Comparison of ENCODE assay signal across 9 cellular contexts in genomic region chr4:7828011-7828720, GRCh38.
A peak's percentile ranks its signal among the peaks of the same experiment; 100 is the strongest.
DNase-seq lines count a peak whose midpoint lies in the region; ATAC-seq, FAIRE-seq and TF ChIP-seq lines count a peak whose summit lies in the region.
"Had no signal": no experiment of that assay in that cellular context is flagged by ENCODE, and none has a peak within 500 bp of the region (broad histone marks: within the 10 kb centered on the region; RNA-seq: fewer than 3 reads in every experiment).

No MANE protein-coding gene starts in this region.

- ATAC-seq in HG03025 (IDR thresholded peaks at IDR 0.05; ENCODE audit: low FRiP score, unreplicated experiment): no peak

- FAIRE-seq in small intestine (lab: Jason Lieb, UNC): no peak

- H3K14ac ChIP-seq in H9 (ENCODE audit: insufficient read depth, low read length): no peak overlapping the region

- peaks cover 0 to 8% of the 10 kb centered on the region in 2 experiments; a peak in 2 of 5 replicates for H3K9me3 Mint-ChIP-seq in H9

- no peak overlapping the region for H4K5ac ChIP-seq in H9 (ENCODE audit: insufficient read length, low read depth, low read length)

- no peak overlapping the region for H3K4ac ChIP-seq in H9 (ENCODE audit: low read depth, low read length)

- no peak overlapping the region for H3K23ac ChIP-seq in H9 (ENCODE audit: insufficient read length, low read depth, low read length)

- CTCF ChIA-PET in SK-N-SH (lab: Yijun Ruan, JAX): interaction anchor here (0.9 to 17.8 kb wide), 3 partner anchors 12 to 23 kb away, joined by 3 to 228 read pairs (median 6); no protein-coding TSS in a partner anchor

- no peak overlapping the region for H4K91ac ChIP-seq in H9 (ENCODE audit: insufficient read length, low read depth, low read length)

- H3K9me2 ChIP-seq in SK-N-SH: no peaks in the 10 kb centered on the region

- no peak overlapping the region for H3K4me2 ChIP-seq in H9 (ENCODE audit: insufficient read depth, insufficient read length, low read length)
- peak overlapping the region; percentile 55; the same call in 1 of the 2 replicates for H3K4me2 ChIP-seq in SK-N-SH

- TF ChIP-seq EP300 in SK-N-SH (IDR thresholded peaks at IDR 0.05; ENCODE audit: borderline replicate concordance in 1 of 2, low read depth in 1 of 2, low read length in 1 of 2): peak; percentile 60 to 79; a peak in 2 of 4 replicates

- no peak overlapping the region for H2BK15ac ChIP-seq in H9 (ENCODE audit: low read depth, low read length)

- TF ChIP-seq CTCF in H9 (conservative IDR thresholded peaks at IDR 0.05) (no peak), SK-N-SH (IDR thresholded peaks at IDR 0.05) (no peak), right atrium auricular region (IDR thresholded peaks at IDR 0.05) (no peak), WERI-Rb-1 (IDR thresholded peaks at IDR 0.05; ENCODE audit: low read depth, low read length) (no peak)

- peak overlapping the region; percentile 55 to 68 (median 68); a peak in 4 of 7 replicates for H3K27ac Mint-ChIP-seq in H9

- no CpG with 5 or more reads among the region's 13 CpGs for WGBS in H9 (ENCODE audit: extremely low coverage, insufficient read length, low lambda C conversion rate)
- WGBS in SK-N-SH (ENCODE audit: low lambda C conversion rate): 34% methylated on average over 12 of the region's 13 CpGs
- 45 to 79% (median 64%) methylated on average over 13 of the region's 13 CpGs for WGBS in small intestine, 3 donors

- no peaks in the 10 kb centered on the region for H3K27me3 Mint-ChIP-seq in H9 (ENCODE audit: low read depth)

- H3K36me3 Mint-ChIP-seq in H9 (ENCODE audit: insufficient read depth in 1 of 3, low read depth in 3 of 3): peaks cover 10 to 28% (median 18%) of the 10 kb centered on the region in 3 experiments

- H3K9ac ChIP-seq in H9 (ENCODE audit: extremely low read depth, insufficient read length, low read length) (no peak overlapping the region), SK-N-SH (peak overlapping the region; percentile 67), adipocyte (ENCODE audit: low read length) (peak overlapping the region; percentile 40)

- H4K8ac ChIP-seq in H9 (replicated peaks; ENCODE audit: insufficient read length, low read depth, low read length): no peak overlapping the region

- POLR2A ChIA-PET in SK-N-SH (lab: Yijun Ruan, JAX): no interaction called here

- no peaks in the 10 kb centered on the region for H3K79me1 ChIP-seq in H9 (ENCODE audit: insufficient read depth, low read depth, low read length, poor library complexity, severe bottlenecking)

- no peak overlapping the region for H2BK12ac ChIP-seq in H9 (ENCODE audit: insufficient read length, low read depth, low read length)

- H2AFZ ChIP-seq in H9 (ENCODE audit: low read length): no peak overlapping the region
- H2AFZ ChIP-seq in SK-N-SH (ENCODE audit: low read depth): no peak overlapping the region

- DNase-seq in H9: no peak
- DNase-seq in SK-N-SH: peak; percentile 38
- DNase-seq in adipocyte (ENCODE audit: low read depth): peak; percentile 98
- DNase-seq in right atrium auricular region (ENCODE audit: low spot score): peak; percentile 88
- peak; percentile 65 for DNase-seq in small intestine
- no peak for DNase-seq in effector CD8-positive, alpha-beta T cell (lab: John Stamatoyannopoulos, UW)
- no peak for DNase-seq in WERI-Rb-1

- H3K18ac ChIP-seq in H9 (ENCODE audit: insufficient read length, low read depth, low read length): no peak overlapping the region

- peaks cover 48 to 51% of the 10 kb centered on the region in 2 experiments for H3K4me1 Mint-ChIP-seq in H9

- H3K56ac ChIP-seq in H9 (ENCODE audit: insufficient read length, low read depth, low read length): no peak overlapping the region

- H3K27ac ChIP-seq in H9 (ENCODE audit: insufficient read length, low read depth, low read length) (no peak overlapping the region), SK-N-SH (ENCODE audit: low read depth in 2 of 2, low read length in 1 of 2) (peak overlapping the region; percentile 80 to 99), right atrium auricular region (peak overlapping the region; percentile 75 to 84), small intestine (ENCODE audit: low read depth in 1 of 2, low read length in 1 of 2) (peak overlapping the region; percentile 83 to 90), WERI-Rb-1 (no peak overlapping the region)
- H3K27ac ChIP-seq: VCaP had no signal

- H3K23me2 ChIP-seq in H9 (ENCODE audit: insufficient read length, low read depth, low read length, poor library complexity, severe bottlenecking): no peaks in the 10 kb centered on the region

- peaks cover 60% of the 10 kb centered on the region for H3F3A ChIP-seq in SK-N-SH (replicated peaks; ENCODE audit: insufficient read depth)

- H4K20me1 ChIP-seq in H9 (ENCODE audit: control insufficient read depth, insufficient read depth, insufficient read length) (no peaks in the 10 kb centered on the region), SK-N-SH (ENCODE audit: insufficient read depth) (no peaks in the 10 kb centered on the region)

- H3K4me1 ChIP-seq in H9 (ENCODE audit: insufficient read depth, low read length) (peaks cover 6% of the 10 kb centered on the region; the same call in 1 of the 2 replicates), SK-N-SH (ENCODE audit: control insufficient read depth in 1 of 2, insufficient read depth in 2 of 2, low read depth in 1 of 2, low read length in 1 of 2) (peaks cover 46 to 62% of the 10 kb centered on the region in 2 experiments), adipocyte (ENCODE audit: control insufficient read depth, insufficient read depth, low read length) (peaks cover 33% of the 10 kb centered on the region), right atrium auricular region (peaks cover 0 to 59% of the 10 kb centered on the region in 2 donors), small intestine (ENCODE audit: control insufficient read depth in 2 of 2, insufficient read depth in 1 of 2, low read depth in 1 of 2, low read length in 1 of 2) (peaks cover 0 to 14% of the 10 kb centered on the region in 2 donors)

- H3K36me3 ChIP-seq in SK-N-SH (replicated peaks in 1 of 2; ENCODE audit: control insufficient read depth in 1 of 2, insufficient read depth in 2 of 2, low read length in 1 of 2): peaks cover 42 to 70% of the 10 kb centered on the region in 2 experiments
- H3K36me3 ChIP-seq in adipocyte (ENCODE audit: control insufficient read depth, insufficient read depth, low read length, severe bottlenecking): peaks cover 39% of the 10 kb centered on the region
- peaks cover 4% of the 10 kb centered on the region for H3K36me3 ChIP-seq in right atrium auricular region
- peaks cover 0 to 3% of the 10 kb centered on the region in 2 donors for H3K36me3 ChIP-seq in small intestine (ENCODE audit: control insufficient read depth in 2 of 2, insufficient read depth in 2 of 2, low read length in 2 of 2)
- H3K36me3 ChIP-seq in WERI-Rb-1: peaks cover 4% of the 10 kb centered on the region

- H2BK20ac ChIP-seq in H9 (ENCODE audit: low read depth, low read length, poor library complexity, severe bottlenecking): no peak overlapping the region

- H3T11ph ChIP-seq in H9 (ENCODE audit: low read length): no peak overlapping the region

- no peak for TF ChIP-seq RAD21 in SK-N-SH (IDR thresholded peaks at IDR 0.05; ENCODE audit: low read length)

- H2BK5ac ChIP-seq in H9 (ENCODE audit: insufficient read length, low read length): no peak overlapping the region

- no peak overlapping the region for H2AK5ac ChIP-seq in H9 (ENCODE audit: insufficient read length, low read length)

- H2BK120ac ChIP-seq in H9 (ENCODE audit: low read depth, low read length, poor library complexity, severe bottlenecking): no peak overlapping the region

- H3K79me2 ChIP-seq in H9 (ENCODE audit: insufficient read depth, low read length) (0 out of 2 replicates have a peak, but pooled peaks cover 1% of the 10 kb centered on the region), SK-N-SH (ENCODE audit: insufficient read depth) (peaks cover 97% of the 10 kb centered on the region)

- H3K4me3 ChIP-seq in SK-N-SH (ENCODE audit: low read depth in 2 of 2, low read length in 1 of 2) (no peak overlapping the region), adipocyte (ENCODE audit: low read length) (peak overlapping the region; percentile 21), right atrium auricular region (no peak overlapping the region), small intestine (ENCODE audit: low read depth in 1 of 2, low read length in 2 of 2) (no peak overlapping the region), WERI-Rb-1 (ENCODE audit: low read depth, low read length) (no peak overlapping the region)

- no peaks in the 10 kb centered on the region for H3K27me3 ChIP-seq in H9 (ENCODE audit: insufficient read depth, low read length)
- no peaks in the 10 kb centered on the region for H3K27me3 ChIP-seq in SK-N-SH (ENCODE audit: insufficient read depth)
- no peaks in the 10 kb centered on the region for H3K27me3 ChIP-seq in adipocyte (replicated peaks; ENCODE audit: control insufficient read depth, insufficient read depth, low read length)
- no peaks in the 10 kb centered on the region for H3K27me3 ChIP-seq in right atrium auricular region
- no peaks in the 10 kb centered on the region for H3K27me3 ChIP-seq in small intestine (ENCODE audit: control insufficient read depth in 2 of 2, insufficient read depth in 2 of 2, low read length in 2 of 2)
- no peaks in the 10 kb centered on the region for H3K27me3 ChIP-seq in WERI-Rb-1 (ENCODE audit: insufficient read depth, low read depth, severe bottlenecking)

- H3K9me3 ChIP-seq in H9 (ENCODE audit: control insufficient read depth, low read depth, low read length) (no peaks in the 10 kb centered on the region), SK-N-SH (no peaks in the 10 kb centered on the region), adipocyte (ENCODE audit: control insufficient read depth, low read length) (no peaks in the 10 kb centered on the region), right atrium auricular region (no peaks in the 10 kb centered on the region), small intestine (ENCODE audit: control insufficient read depth, low read depth) (no peaks in the 10 kb centered on the region), WERI-Rb-1 (ENCODE audit: severe bottlenecking) (no peaks in the 10 kb centered on the region)

- no peak overlapping the region; a peak in 1 of 5 replicates for H3K4me3 Mint-ChIP-seq in H9

TF ChIP-seq in SK-N-SH, 30 proteins besides CTCF, POLR2A, EP300 and RAD21 (continues in another document):
- TF ChIP-seq FOSL2 (IDR thresholded peaks at IDR 0.05; ENCODE audit: borderline replicate concordance, low read depth): peak; percentile 50; the same call in 1 of the 2 replicates
- peak; percentile 82; the same call in 1 of the 2 replicates for TF ChIP-seq POLR2AphosphoS5 (IDR thresholded peaks at IDR 0.05; ENCODE audit: low read depth, low read length)
- no peak for TF ChIP-seq GABPA (IDR thresholded peaks at IDR 0.05; ENCODE audit: low read depth)
- no peak; the same call in 1 of the 2 replicates for TF ChIP-seq YY1 (IDR thresholded peaks at IDR 0.05; ENCODE audit: low read depth)
- TF ChIP-seq JUND (IDR thresholded peaks at IDR 0.05): peak; percentile 75
- TF ChIP-seq RCOR1 (IDR thresholded peaks at IDR 0.05; ENCODE audit: low read length): peak; percentile 35; the same call in 1 of the 2 replicates
- peak; percentile 96 for TF ChIP-seq SIN3A (IDR thresholded peaks at IDR 0.05; ENCODE audit: borderline replicate concordance, low read depth, low read length)
- no peak for TF ChIP-seq GATA2 (CRISPR knock-in tag; IDR thresholded peaks at IDR 0.05)
- TF ChIP-seq NRF1 (IDR thresholded peaks at IDR 0.05; ENCODE audit: low read depth, low read length): no peak

Comparison
In these comparisons a context has a peak if more than half of its experiments do, and no peak if none do; other contexts are left out.
1. DNase-seq: peak in SK-N-SH (single experiment), adipocyte (single experiment), right atrium auricular region (single experiment) and small intestine (single experiment); none in H9 (single experiment), effector CD8-positive, alpha-beta T cell (single experiment) and WERI-Rb-1 (single experiment).
2. H3K27ac ChIP-seq: peak in SK-N-SH (2 of 2), right atrium auricular region (2 of 2) and small intestine (2 of 2); none in H9 (single experiment) and WERI-Rb-1 (single experiment).